In the genomic region with DNA sequence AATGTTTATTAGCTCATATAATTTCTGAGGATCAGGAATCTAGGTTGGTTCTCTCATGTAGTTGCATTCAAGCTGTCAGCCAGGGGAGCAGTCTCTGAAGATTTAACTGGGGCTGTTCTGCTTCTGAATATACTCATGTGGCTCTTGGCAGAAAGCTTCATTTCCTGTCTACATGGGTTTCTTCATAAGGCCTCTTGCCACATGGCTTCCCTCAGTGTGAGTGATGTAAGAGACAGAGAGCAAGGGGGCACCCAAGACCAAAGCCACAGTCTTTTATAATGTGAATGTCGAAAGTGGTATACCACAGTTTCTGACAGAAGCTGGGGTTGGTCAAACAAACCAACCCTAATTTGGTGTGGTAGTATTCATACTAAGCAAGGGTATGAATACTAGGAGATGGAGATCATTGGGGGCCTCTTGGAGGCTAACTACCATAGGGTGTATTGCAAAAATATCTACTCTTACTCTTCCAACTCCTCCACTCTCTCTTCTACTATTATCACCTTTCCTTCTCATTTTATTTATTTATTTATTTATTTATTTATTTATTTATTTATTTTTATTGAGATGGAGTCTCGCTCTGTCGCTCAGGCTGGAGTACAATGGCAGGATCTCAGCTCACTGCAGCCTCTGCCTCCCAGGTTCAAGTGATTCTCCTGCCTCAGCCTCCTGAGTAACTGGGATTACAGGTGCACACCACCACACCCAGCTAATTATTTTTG, we compare ENCODE assay signal across 9 cellular contexts.
DNase-seq lines count a peak whose midpoint lies in the region; ATAC-seq, FAIRE-seq and TF ChIP-seq lines count a peak whose summit lies in the region.
"Had no signal": no experiment of that assay in that cellular context is flagged by ENCODE, and none has a peak within 500 bp of the region (broad histone marks: within the 10 kb centered on the region; RNA-seq: fewer than 3 reads in every experiment).

No MANE protein-coding gene starts in this region.

- peak; percentile 99 to 100 for DNase-seq in AML-193 (lab: John Stamatoyannopoulos, UW)
- peak; percentile 2 for DNase-seq in bronchial epithelial cell (ENCODE audit: low read depth)
- DNase-seq in stromal cell of bone marrow (ENCODE audit: low read depth) = peak; percentile 18
- no peak for DNase-seq in NCI-H2171 treated with DMSO at 0.1 percent for 48 hours (lab: John Stamatoyannopoulos, UW)
- no peak for DNase-seq in NCI-H2081 (lab: John Stamatoyannopoulos, UW)
- DNase-seq in NCI-H1092 (lab: John Stamatoyannopoulos, UW) = no peak

- no peaks in the 10 kb centered on the region for H3K27me3 ChIP-seq in bronchial epithelial cell (ENCODE audit: control insufficient read depth, insufficient read depth, low read length)

- TF ChIP-seq CTCF in bronchial epithelial cell (IDR thresholded peaks at IDR 0.05; ENCODE audit: insufficient read depth, low read length, severe bottlenecking) = no peak

- no peak for FAIRE-seq in bronchial epithelial cell (lab: Jason Lieb, UNC)
- FAIRE-seq: keratinocyte had no signal

- no peaks in the 10 kb centered on the region for H3K36me3 ChIP-seq in bronchial epithelial cell (ENCODE audit: control insufficient read depth, insufficient read depth, low read length)

- H3K4me3 ChIP-seq in bronchial epithelial cell (ENCODE audit: low read depth, low read length) = no peak overlapping the region

- peak; percentile 92 for ATAC-seq in GM19395 (IDR thresholded peaks at IDR 0.05; ENCODE audit: unreplicated experiment)
- peak; percentile 88 for ATAC-seq in HG03378 (IDR thresholded peaks at IDR 0.05; ENCODE audit: unreplicated experiment)

Comparison
In these comparisons a context has a peak if more than half of its experiments do, and no peak if none do; other contexts are left out.
1. DNase-seq: peak in AML-193 (2 of 2), bronchial epithelial cell (single experiment) and stromal cell of bone marrow (single experiment); none in NCI-H2171 treated with DMSO at 0.1 percent for 48 hours (single experiment), NCI-H2081 (0 of 2) and NCI-H1092 (single experiment).